In the genomic region with DNA sequence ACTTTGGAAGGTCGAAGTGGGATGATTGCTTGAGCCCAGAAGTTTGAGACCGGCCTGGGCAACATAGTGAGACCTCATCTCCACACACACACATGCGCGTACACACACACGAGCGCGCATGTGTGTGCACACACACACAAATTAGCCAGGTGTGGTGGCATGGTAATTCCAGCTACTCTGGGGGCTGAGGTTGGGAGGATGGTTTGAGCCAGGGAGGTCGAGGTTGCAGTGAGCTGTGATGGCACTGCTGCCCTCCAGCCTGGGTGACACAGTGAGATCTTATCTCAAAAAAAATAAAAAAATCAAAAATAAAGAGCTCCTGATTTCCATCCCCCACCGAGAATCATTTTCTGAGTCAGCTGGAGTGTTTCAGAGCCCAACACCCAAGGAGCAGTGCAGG, we compare ENCODE assay signal across 8 cellular contexts.
A peak's percentile ranks its signal among the peaks of the same experiment; 100 is the strongest.
DNase-seq lines count a peak whose midpoint lies in the region; ATAC-seq and TF ChIP-seq lines count a peak whose summit lies in the region.
"Not testable (repeated sequence)": the region's sequence is repeated elsewhere in the genome, so short reads cannot be mapped to it uniquely, and the experiment has no call there.

No MANE protein-coding gene starts in this region.

- H3K9me3 Mint-ChIP-seq in T-cell; activated naive CD4-positive, alpha-beta T cell treated with anti-CD3 and anti-CD28 coated beads for 36 hours; effector memory CD8-positive, alpha-beta T cell: not testable (repeated sequence)

- 80% methylated on average over 1 of the region's 9 CpGs for WGBS in right lobe of liver (ENCODE audit: insufficient coverage, low coverage, low lambda C conversion rate, missing lambda C conversion rate)
- WGBS in spleen, 5 donors = 61 to 73% (median 67%) methylated on average over 7 to 9 of the region's 9 CpGs

- H3K4me1 Mint-ChIP-seq in T-cell = peaks cover 0 to 49% (median 2%) of the 10 kb centered on the region in 3 donors
- H3K4me1 Mint-ChIP-seq in activated naive CD4-positive, alpha-beta T cell treated with anti-CD3 and anti-CD28 coated beads for 36 hours (ENCODE audit: low read depth) = peaks cover 33% of the 10 kb centered on the region
- H3K4me1 Mint-ChIP-seq in effector memory CD8-positive, alpha-beta T cell (ENCODE audit: low read depth in 2 of 2) = peaks cover 7 to 14% of the 10 kb centered on the region in 2 donors

- peaks cover 46% of the 10 kb centered on the region for H3K79me2 ChIP-seq in ACC112 (ENCODE audit: control insufficient read depth, insufficient read depth, low read length, unreplicated experiment)

- TF ChIP-seq POLR2A in right lobe of liver (IDR thresholded peaks at IDR 0.05); spleen (IDR thresholded peaks at IDR 0.05): not testable (repeated sequence)

- POLR2A ChIA-PET in T-cell (lab: Charles Lee) = not testable (repeated sequence)

- not testable (repeated sequence) for H3K4me3 ChIP-seq in ACC112 (ENCODE audit: low read depth, low read length); right lobe of liver
- peak overlapping the region in 1 of 8 donors; percentile 39 for H3K4me3 ChIP-seq in spleen

- peak; percentile 17 for ATAC-seq in GM21528 (IDR thresholded peaks at IDR 0.05; ENCODE audit: low FRiP score, unreplicated experiment)
- ATAC-seq in HG03460 (IDR thresholded peaks at IDR 0.05; ENCODE audit: unreplicated experiment) = peak; percentile 2
- ATAC-seq in T-cell (replicated peaks in 1 of 4) = peak; percentile 12 to 33 (median 26)
- ATAC-seq in effector memory CD8-positive, alpha-beta T cell (replicated peaks) = peak; percentile 44
- ATAC-seq in right lobe of liver = peak in 3 of 4 donors; percentile 2 to 15 (median 4)

- H2AFZ ChIP-seq in ACC112 (ENCODE audit: low read length, unreplicated experiment) = not testable (repeated sequence)

- H3K4me1 ChIP-seq in ACC112 (ENCODE audit: control insufficient read depth, insufficient read depth, low read length, unreplicated experiment) = peaks cover 16% of the 10 kb centered on the region
- not testable (repeated sequence) for H3K4me1 ChIP-seq in right lobe of liver
- peaks cover 0 to 42% (median 14%) of the 10 kb centered on the region in 6 donors for H3K4me1 ChIP-seq in spleen

- not testable (repeated sequence) for H3K27me3 Mint-ChIP-seq in T-cell; activated naive CD4-positive, alpha-beta T cell treated with anti-CD3 and anti-CD28 coated beads for 36 hours (ENCODE audit: low read depth); effector memory CD8-positive, alpha-beta T cell

- not testable (repeated sequence) for H3K27me3 ChIP-seq in ACC112 (ENCODE audit: insufficient read depth, low read length); right lobe of liver; spleen (replicated peaks in 1 of 7)

- CTCF ChIA-PET in T-cell (lab: Charles Lee); activated naive CD4-positive, alpha-beta T cell treated with anti-CD3 and anti-CD28 coated beads for 36 hours (lab: Charles Lee): not testable (repeated sequence)

- TF ChIP-seq CTCF in right lobe of liver (IDR thresholded peaks at IDR 0.05); spleen (IDR thresholded peaks at IDR 0.05 in 8 of 11, conservative IDR thresholded peaks at IDR 0.05 in 3 of 11): not testable (repeated sequence)

- H3K36me3 ChIP-seq in ACC112 (ENCODE audit: insufficient read depth, low read length); right lobe of liver; spleen: not testable (repeated sequence)

- H3K27ac Mint-ChIP-seq in T-cell = peak overlapping the region; percentile 81 to 94
- H3K27ac Mint-ChIP-seq in activated naive CD4-positive, alpha-beta T cell treated with anti-CD3 and anti-CD28 coated beads for 36 hours = peak overlapping the region; percentile 84
- H3K27ac Mint-ChIP-seq in effector memory CD8-positive, alpha-beta T cell = peak overlapping the region; percentile 78 to 86

- intact Hi-C loops in activated naive CD4-positive, alpha-beta T cell treated with anti-CD3 and anti-CD28 coated beads for 36 hours (cut with micrococcal nuclease); right lobe of liver (cut with DNase I); spleen (cut with DNase I; ENCODE audit: low total_unique reads): not testable (repeated sequence)

- H3K9me3 ChIP-seq in right lobe of liver, spleen: not testable (repeated sequence)

- DNase-seq in T-cell (peak in 4 of 34 experiments; percentile 9 to 31 (median 22)), spleen (peak; percentile 73)
- not testable (repeated sequence) for DNase-seq in activated naive CD4-positive, alpha-beta T cell treated with anti-CD3 and anti-CD28 coated beads for 36 hours; effector memory CD8-positive, alpha-beta T cell; right lobe of liver

- H3K4me3 Mint-ChIP-seq in T-cell = peak overlapping the region in 2 of 3 donors; percentile 37 to 62
- H3K4me3 Mint-ChIP-seq in activated naive CD4-positive, alpha-beta T cell treated with anti-CD3 and anti-CD28 coated beads for 36 hours = peak overlapping the region; percentile 1
- H3K4me3 Mint-ChIP-seq in effector memory CD8-positive, alpha-beta T cell = peak overlapping the region; percentile 58 to 59

- H3K27ac ChIP-seq in ACC112 (ENCODE audit: low read depth, low read length) = peak overlapping the region; percentile 65; the same call in 1 of the 2 replicates
- H3K27ac ChIP-seq in right lobe of liver = peak overlapping the region; percentile 28 to 58 (median 53)
- peak overlapping the region in 7 of 8 donors; percentile 72 to 88 (median 79) for H3K27ac ChIP-seq in spleen

- not testable (repeated sequence) for H3K36me3 Mint-ChIP-seq in T-cell; activated naive CD4-positive, alpha-beta T cell treated with anti-CD3 and anti-CD28 coated beads for 36 hours (ENCODE audit: low read depth); effector memory CD8-positive, alpha-beta T cell (ENCODE audit: insufficient read depth)

Comparison
In these comparisons a context has a peak if more than half of its experiments do, and no peak if none do; other contexts are left out.
1. H3K4me3 Mint-ChIP-seq: peak in every context shown above with its lines; median percentile 58 in effector memory CD8-positive, alpha-beta T cell; 50 in T-cell; 1 in activated naive CD4-positive, alpha-beta T cell treated with anti-CD3 and anti-CD28 coated beads for 36 hours.